In the genomic region with DNA sequence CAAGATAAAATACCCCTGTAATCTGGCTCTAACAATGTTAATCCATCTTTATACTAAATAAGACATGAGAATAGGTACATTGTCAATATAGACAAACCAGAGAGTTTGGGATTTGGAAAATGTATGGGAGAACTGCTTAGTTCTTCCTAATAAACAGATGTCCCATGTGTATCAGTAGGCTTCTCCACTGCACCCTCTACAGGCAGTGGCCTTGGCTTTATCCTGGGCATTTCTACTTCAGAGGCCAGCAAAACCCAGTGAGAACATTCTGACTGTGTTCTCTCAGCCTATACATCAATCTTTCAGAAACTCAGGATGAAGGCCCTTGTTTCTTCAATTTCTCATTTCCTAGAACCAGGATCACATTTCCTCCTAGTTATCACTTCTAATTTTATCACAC, we compare ENCODE assay signal across 21 cellular contexts.
A peak's percentile ranks its signal among the peaks of the same experiment; 100 is the strongest.
DNase-seq lines count a peak whose midpoint lies in the region; ATAC-seq and TF ChIP-seq lines count a peak whose summit lies in the region.
"Had no signal": no experiment of that assay in that cellular context is flagged by ENCODE, and none has a peak within 500 bp of the region (broad histone marks: within the 10 kb centered on the region; RNA-seq: fewer than 3 reads in every experiment).

No MANE protein-coding gene starts in this region.

- peak; percentile 2 for DNase-seq in EL
- peak; percentile 4 for DNase-seq in IMR-90
- DNase-seq in mammary epithelial cell = peak; percentile 5
- DNase-seq in iris pigment epithelial cell (ENCODE audit: low read depth) = peak; percentile 18
- no peak for DNase-seq in activated effector memory CD4-positive, alpha-beta T cell treated with Interleukin-2 at 50 U/mL for 16 hours
- DNase-seq in endothelial cell (ENCODE audit: low spot score) = no peak
- DNase-seq: activated CD4-positive, alpha-beta T cell treated with anti-CD3 and anti-CD28 coated beads, Interleukin-2, amount 10 ng/mL, durations not matched to agents 24 days and 14 days; activated T-cell treated with anti-CD3 and anti-CD28 coated beads for 4 hours; caudate nucleus; effector CD8-positive, alpha-beta T cell; foreskin melanocyte; GOT3; NCI-H1694; NCI-H226; stimulated activated CD4-positive, alpha-beta T cell treated with anti-CD3 and anti-CD28 coated beads, Interleukin-15, amount 100 ng/mL, for 24 hours; stimulated activated naive CD8-positive, alpha-beta T cell treated with anti-CD3 and anti-CD28 coated beads, Interleukin-15, Interleukin-2, amounts not matched to agents 100 U/mL and 50 U/mL, for 24 hours; T-helper 9 cell; trophoblast cell had no signal

- H3K9me1 ChIP-seq in IMR-90 (ENCODE audit: insufficient read depth, low read length) = no peaks in the 10 kb centered on the region

- H3K4me2 ChIP-seq in IMR-90 (ENCODE audit: low read depth, low read length) (no peak overlapping the region), mammary epithelial cell (ENCODE audit: insufficient read depth, low read depth, low read length) (no peak overlapping the region)

- ATAC-seq in IMR-90 (ENCODE audit: low read depth) (no peak), GM21717 (IDR thresholded peaks at IDR 0.05; ENCODE audit: unreplicated experiment) (no peak)
- ATAC-seq: natural killer cell treated with Interleukin-12 subunit alpha and Interleukin-12 subunit beta and Interleukin-15 and Interleukin-18, amount 100 ng/mL, for 72 hours; stimulated activated naive CD8-positive, alpha-beta T cell treated with anti-CD3 and anti-CD28 coated beads, Interleukin-15, Interleukin-2, amounts not matched to agents 100 U/mL and 50 U/mL, for 24 hours had no signal

- BruUV-seq in IMR-90 (replicated peaks; lab: Mats Ljungman, UMichigan) (no TSS peak), mammary epithelial cell (replicated peaks; lab: Mats Ljungman, UMichigan) (no TSS peak)

- H3K9ac ChIP-seq in IMR-90 (ENCODE audit: low read depth, low read length) (no peak overlapping the region), mammary epithelial cell (ENCODE audit: insufficient read depth, low read length) (no peak overlapping the region)

- no peak overlapping the region for H2BK15ac ChIP-seq in IMR-90 (ENCODE audit: low read depth, low read length)

- no peak overlapping the region for H2BK120ac ChIP-seq in IMR-90 (ENCODE audit: low read depth, low read length)

- no peaks in the 10 kb centered on the region for H3K79me1 ChIP-seq in IMR-90 (ENCODE audit: low read depth in 1 of 2, low read length in 2 of 2)

- H3K4me1 ChIP-seq in IMR-90 (ENCODE audit: control insufficient read depth, insufficient read depth, low read length) (no peaks in the 10 kb centered on the region), mammary epithelial cell (ENCODE audit: insufficient read depth, low read length) (no peaks in the 10 kb centered on the region)

- H4K20me1 ChIP-seq in IMR-90 (ENCODE audit: insufficient read depth, low read length) (no peaks in the 10 kb centered on the region), mammary epithelial cell (ENCODE audit: insufficient read depth, low read length) (no peaks in the 10 kb centered on the region)

- H3K27ac ChIP-seq in IMR-90 (ENCODE audit: insufficient read depth, low read length) = no peak overlapping the region
- no peak overlapping the region for H3K27ac ChIP-seq in mammary epithelial cell (ENCODE audit: insufficient read depth, low read depth, low read length)

- no peak overlapping the region for H3K4me3 ChIP-seq in IMR-90 (ENCODE audit: insufficient read depth, low read depth, low read length)
- no peak overlapping the region for H3K4me3 ChIP-seq in mammary epithelial cell (replicated peaks in 1 of 3; ENCODE audit: insufficient read depth in 1 of 3, low read depth in 2 of 3, low read length in 3 of 3)

- H3K14ac ChIP-seq in IMR-90 (replicated peaks; ENCODE audit: low read depth, low read length) = no peak overlapping the region

- no peak overlapping the region for H3K56ac ChIP-seq in IMR-90 (ENCODE audit: extremely low read depth, insufficient read depth, low read length)

- intact Hi-C loops in IMR-90 (cut with micrococcal nuclease) (no loop called here), mammary epithelial cell (cut with micrococcal nuclease) (no loop called here)

- no peaks in the 10 kb centered on the region for H3K27me3 Mint-ChIP-seq in endothelial cell (ENCODE audit: unreplicated experiment)
- H3K27me3 Mint-ChIP-seq: activated CD4-positive, alpha-beta T cell treated with anti-CD3 and anti-CD28 coated beads, Interleukin-2, amount 10 ng/mL, durations not matched to agents 24 days and 14 days; activated naive CD8-positive, alpha-beta T cell; natural killer cell treated with Interleukin-12 subunit alpha and Interleukin-12 subunit beta and Interleukin-15 and Interleukin-18, amount 100 ng/mL, for 72 hours had no signal

- H3K9me3 Mint-ChIP-seq in endothelial cell (ENCODE audit: unreplicated experiment) = no peaks in the 10 kb centered on the region
- H3K9me3 Mint-ChIP-seq: activated CD4-positive, alpha-beta T cell treated with anti-CD3 and anti-CD28 coated beads, Interleukin-2, amount 10 ng/mL, durations not matched to agents 24 days and 14 days had no signal

- H4K5ac ChIP-seq in IMR-90 (ENCODE audit: low read depth, low read length) = no peak overlapping the region

- H4K91ac ChIP-seq in IMR-90 (ENCODE audit: insufficient read depth, low read depth, low read length) = no peak overlapping the region

- H3K23ac ChIP-seq in IMR-90 (ENCODE audit: low read depth, low read length) = no peak overlapping the region

- no peak for TF ChIP-seq POLR2A in IMR-90 (IDR thresholded peaks at IDR 0.05; ENCODE audit: low read depth, low read length)

- POLR2A ChIA-PET in IMR-90 (lab: Charles Lee; ENCODE audit: unreplicated experiment) = no interaction called here

- CTCF ChIA-PET in IMR-90 (lab: Yijun Ruan, JAX) (no interaction called here), mammary epithelial cell (lab: Charles Lee; ENCODE audit: low non-redundant PET) (no interaction called here)

- no peaks in the 10 kb centered on the region for H3K36me3 Mint-ChIP-seq in endothelial cell (ENCODE audit: low read depth, unreplicated experiment)
- H3K36me3 Mint-ChIP-seq: activated naive CD8-positive, alpha-beta T cell; natural killer cell treated with Interleukin-12 subunit alpha and Interleukin-12 subunit beta and Interleukin-15 and Interleukin-18, amount 100 ng/mL, for 72 hours had no signal

- H3K79me2 ChIP-seq in mammary epithelial cell (ENCODE audit: insufficient read depth, low read length) = no peaks in the 10 kb centered on the region

- no peak overlapping the region for H2AK9ac ChIP-seq in IMR-90 (replicated peaks; ENCODE audit: low read depth, low read length, poor library complexity)

- dilution Hi-C loops in IMR-90 (cut with HindIII; ENCODE audit: low sequenced_read_pairs, unreplicated experiment) (no loop called here), mammary epithelial cell (cut with HindIII; ENCODE audit: low sequenced_read_pairs) (no loop called here)

- in situ Hi-C loops in IMR-90 (cut with MboI; ENCODE audit: low sequenced_read_pairs) (no loop called here), mammary epithelial cell (cut with MboI; ENCODE audit: low sequenced_read_pairs in 2 of 2) (no loop called here)

- H4K8ac ChIP-seq in IMR-90 (ENCODE audit: low read depth in 2 of 2, low read length in 2 of 2) = no peak overlapping the region

- no peaks in the 10 kb centered on the region for H3K4me1 Mint-ChIP-seq in endothelial cell (ENCODE audit: unreplicated experiment)
- H3K4me1 Mint-ChIP-seq: activated CD4-positive, alpha-beta T cell treated with anti-CD3 and anti-CD28 coated beads, Interleukin-2, amount 10 ng/mL, durations not matched to agents 24 days and 14 days had no signal

- H3K27ac Mint-ChIP-seq in endothelial cell (ENCODE audit: unreplicated experiment) = no peak overlapping the region
- H3K27ac Mint-ChIP-seq: activated CD4-positive, alpha-beta T cell treated with anti-CD3 and anti-CD28 coated beads, Interleukin-2, amount 10 ng/mL, durations not matched to agents 24 days and 14 days; activated naive CD8-positive, alpha-beta T cell; natural killer cell treated with Interleukin-12 subunit alpha and Interleukin-12 subunit beta and Interleukin-15 and Interleukin-18, amount 100 ng/mL, for 72 hours had no signal

- H3K27me3 ChIP-seq in IMR-90 (ENCODE audit: control insufficient read depth, insufficient read depth, low read length) (no peaks in the 10 kb centered on the region), mammary epithelial cell (ENCODE audit: insufficient read depth, low read length) (no peaks in the 10 kb centered on the region)

- no peak overlapping the region for H3K18ac ChIP-seq in IMR-90 (ENCODE audit: low read depth, low read length)

- H2AFZ ChIP-seq in IMR-90 (replicated peaks; ENCODE audit: low read length, poor library complexity) (no peak overlapping the region), mammary epithelial cell (ENCODE audit: low read depth, low read length) (no peak overlapping the region)

- H2BK5ac ChIP-seq in IMR-90 (ENCODE audit: low read depth, low read length, poor library complexity, severe bottlenecking) = no peak overlapping the region

- H3K4me3 Mint-ChIP-seq in endothelial cell (ENCODE audit: unreplicated experiment) = no peak overlapping the region
- H3K4me3 Mint-ChIP-seq: activated CD4-positive, alpha-beta T cell treated with anti-CD3 and anti-CD28 coated beads, Interleukin-2, amount 10 ng/mL, durations not matched to agents 24 days and 14 days; activated naive CD8-positive, alpha-beta T cell; natural killer cell treated with Interleukin-12 subunit alpha and Interleukin-12 subunit beta and Interleukin-15 and Interleukin-18, amount 100 ng/mL, for 72 hours had no signal

- no peak overlapping the region for H2BK20ac ChIP-seq in IMR-90 (ENCODE audit: low read depth, low read length)

- H3K9me3 ChIP-seq in IMR-90 (ENCODE audit: control insufficient read depth, insufficient read depth, low read length) = no peaks in the 10 kb centered on the region
- H3K9me3 ChIP-seq in mammary epithelial cell (replicated peaks; ENCODE audit: insufficient read depth, low read length) = no peaks in the 10 kb centered on the region

- H3K4ac ChIP-seq in IMR-90 (ENCODE audit: low read depth, low read length) = no peak overlapping the region

- H3K36me3 ChIP-seq in IMR-90 (ENCODE audit: control insufficient read depth, insufficient read depth, low read length) = no peaks in the 10 kb centered on the region
- H3K36me3 ChIP-seq in mammary epithelial cell (ENCODE audit: insufficient read depth, low read length) = no peaks in the 10 kb centered on the region

- TF ChIP-seq RAD21 in IMR-90 (IDR thresholded peaks at IDR 0.05; ENCODE audit: low read length) = no peak

- 0 out of 2 replicates have a peak, but pooled peaks have one; percentile 9 for TF ChIP-seq CTCF in IMR-90 (conservative IDR thresholded peaks at IDR 0.05; ENCODE audit: low read depth, low read length)
- TF ChIP-seq CTCF in mammary epithelial cell (conservative IDR thresholded peaks at IDR 0.05 in 1 of 2, IDR thresholded peaks at IDR 0.05 in 1 of 2; ENCODE audit: extremely low read depth in 1 of 2, insufficient read depth in 1 of 2, low read depth in 1 of 2, low read length in 2 of 2) = peak; percentile 21 to 52
- no peak for TF ChIP-seq CTCF in endothelial cell (IDR thresholded peaks at IDR 0.05; ENCODE audit: unreplicated experiment)

- no peak overlapping the region for H2AK5ac ChIP-seq in IMR-90 (ENCODE audit: low read depth, low read length)

TF ChIP-seq in IMR-90, 13 proteins besides CTCF, POLR2A, EP300 and RAD21:
- TF ChIP-seq MAFK (IDR thresholded peaks at IDR 0.05; ENCODE audit: low read depth, low read length) = no peak
- no peak for TF ChIP-seq MAZ (IDR thresholded peaks at IDR 0.05; ENCODE audit: borderline replicate concordance, low read depth, low read length)
TF ChIP-seq in IMR-90: peak in this region for 0.

Comparison
In these comparisons a context has a peak if more than half of its experiments do, and no peak if none do; other contexts are left out.
1. DNase-seq: peak in EL (single experiment), IMR-90 (single experiment), mammary epithelial cell (single experiment) and iris pigment epithelial cell (single experiment); none in activated effector memory CD4-positive, alpha-beta T cell treated with Interleukin-2 at 50 U/mL for 16 hours (single experiment) and endothelial cell (single experiment).